Comparison of ENCODE assay signal across 15 cellular contexts in genomic region chr2:66573412-66573811, GRCh38.
DNase-seq lines count a peak whose midpoint lies in the region; ATAC-seq and TF ChIP-seq lines count a peak whose summit lies in the region.
"Had no signal": no experiment of that assay in that cellular context is flagged by ENCODE, and none has a peak within 500 bp of the region (broad histone marks: within the 10 kb centered on the region; RNA-seq: fewer than 3 reads in every experiment).

No MANE protein-coding gene starts in this region.

- H3K36me3 ChIP-seq in muscle layer of colon (ENCODE audit: insufficient read depth, low read length): peaks cover 36% of the 10 kb centered on the region

- DNase-seq in NCI-H146 (lab: John Stamatoyannopoulos, UW) (peak; percentile 55), epithelial cell of esophagus (ENCODE audit: low read depth) (peak; percentile 75), left colon (no peak)
- no peak for DNase-seq in effector CD8-positive, alpha-beta T cell (lab: John Stamatoyannopoulos, UW)
- DNase-seq: ACHN; activated CD8-positive, alpha-beta memory T cell treated with anti-CD3 and anti-CD28 coated beads, Interleukin-2, amount 50 U/mL, for 48 hours; amniotic stem cell; dermis blood vessel endothelial cell; NCI-H2171 treated with DMSO at 0.1 percent for 48 hours; testis had no signal

- H3K9me3 ChIP-seq in muscle layer of colon (ENCODE audit: low read length): no peaks in the 10 kb centered on the region
- H3K9me3 ChIP-seq: testis had no signal

- H3K9ac ChIP-seq in muscle layer of colon (ENCODE audit: low read length): no peak overlapping the region

- H3K27ac ChIP-seq in 22Rv1: peak overlapping the region; percentile 43
- peak overlapping the region; percentile 89 for H3K27ac ChIP-seq in muscle layer of colon (ENCODE audit: low read depth, low read length)
- H3K27ac ChIP-seq: testis had no signal

- peaks cover 0 to 12% of the 10 kb centered on the region in 2 donors for H3K27me3 ChIP-seq in muscle layer of colon (ENCODE audit: control insufficient read depth in 1 of 2, insufficient read depth in 2 of 2, low read length in 2 of 2)
- H3K27me3 ChIP-seq: testis had no signal

- intact Hi-C loops in left colon (cut with DNase I, micrococcal nuclease): loop anchor here in 1 of 2 donors (10.0 kb wide), 1 partner anchor 139 kb away; the partner anchor contains the start of gene MEIS1

- TF ChIP-seq CTCF in 22Rv1 (IDR thresholded peaks at IDR 0.05) (no peak), epithelial cell of esophagus (IDR thresholded peaks at IDR 0.05; ENCODE audit: insufficient read depth, low read depth, low read length, missing control alignments) (peak; percentile 4)

- ATAC-seq in left colon: no peak
- ATAC-seq in GM19351 (IDR thresholded peaks at IDR 0.05; ENCODE audit: unreplicated experiment): no peak
- no peak for ATAC-seq in HG03045 (IDR thresholded peaks at IDR 0.05; ENCODE audit: unreplicated experiment)
- ATAC-seq: sciatic nerve had no signal

- H3K4me3 ChIP-seq in epithelial cell of esophagus (ENCODE audit: low read length) (no peak overlapping the region), muscle layer of colon (ENCODE audit: low read depth in 1 of 2, low read length in 2 of 2) (no peak overlapping the region)
- H3K4me3 ChIP-seq: testis had no signal

- peaks cover 38% of the 10 kb centered on the region for H3K4me1 ChIP-seq in muscle layer of colon (ENCODE audit: insufficient read depth, low read length)

Comparison
In these comparisons a context has a peak if more than half of its experiments do, and no peak if none do; other contexts are left out.
1. DNase-seq: peak in NCI-H146 (single experiment) and epithelial cell of esophagus (single experiment); none in left colon (0 of 2) and effector CD8-positive, alpha-beta T cell (single experiment).